8 cellular contexts compared by ENCODE assay signal in genomic region chr11:125110506-125110905, GRCh38. TPM values are rescaled to one million over a fixed set of nuclear protein-coding genes. Genes with fewer than 3 reads are reported as not detected.
DNase-seq lines count a peak whose midpoint lies in the region; ATAC-seq and TF ChIP-seq lines count a peak whose summit lies in the region.

No MANE protein-coding gene starts in this region.

- peaks cover 6% of the 10 kb centered on the region for H3K36me3 Mint-ChIP-seq in stimulated activated naive CD8-positive, alpha-beta T cell treated with anti-CD3 and anti-CD28 coated beads, Interleukin-15, Interleukin-2, amounts not matched to agents 100 ng/mL and 50 ng/mL, for 24 hours (ENCODE audit: low read depth)
- peaks cover 3% of the 10 kb centered on the region for H3K36me3 Mint-ChIP-seq in activated T-helper 1 cell treated with anti-CD3 and anti-CD28 coated beads, Interleukin-12 subunit alpha, Interleukin-12 subunit beta, Interleukin-2, Interleukin-4 antibody, amounts not matched to agents 30 ng/mL and 10 ng/mL and 1 ng/mL, durations not matched to agents 14 hours and 24 hours and 36 hours (ENCODE audit: low read depth)

- H3K27ac Mint-ChIP-seq in stimulated activated naive CD8-positive, alpha-beta T cell treated with anti-CD3 and anti-CD28 coated beads, Interleukin-15, Interleukin-2, amounts not matched to agents 100 ng/mL and 50 ng/mL, for 24 hours, result peak overlapping the region; percentile 87
- H3K27ac Mint-ChIP-seq in activated T-helper 1 cell treated with anti-CD3 and anti-CD28 coated beads, Interleukin-12 subunit alpha, Interleukin-12 subunit beta, Interleukin-2, Interleukin-4 antibody, amounts not matched to agents 30 ng/mL and 10 ng/mL and 1 ng/mL, durations not matched to agents 14 hours and 24 hours and 36 hours, result peak overlapping the region; percentile 95

- H3K4me1 Mint-ChIP-seq in stimulated activated naive CD8-positive, alpha-beta T cell treated with anti-CD3 and anti-CD28 coated beads, Interleukin-15, Interleukin-2, amounts not matched to agents 100 ng/mL and 50 ng/mL, for 24 hours (ENCODE audit: low read depth), result peaks cover 19% of the 10 kb centered on the region
- peaks cover 27% of the 10 kb centered on the region for H3K4me1 Mint-ChIP-seq in activated T-helper 1 cell treated with anti-CD3 and anti-CD28 coated beads, Interleukin-12 subunit alpha, Interleukin-12 subunit beta, Interleukin-2, Interleukin-4 antibody, amounts not matched to agents 30 ng/mL and 10 ng/mL and 1 ng/mL, durations not matched to agents 14 hours and 24 hours and 36 hours (ENCODE audit: low read depth)

- H3K4me3 ChIP-seq in left lung, result peak overlapping the region in 1 of 2 donors; percentile 75

- H3K9me3 Mint-ChIP-seq in stimulated activated naive CD8-positive, alpha-beta T cell treated with anti-CD3 and anti-CD28 coated beads, Interleukin-15, Interleukin-2, amounts not matched to agents 100 ng/mL and 50 ng/mL, for 24 hours, result no peaks in the 10 kb centered on the region
- peaks cover 11% of the 10 kb centered on the region for H3K9me3 Mint-ChIP-seq in activated T-helper 1 cell treated with anti-CD3 and anti-CD28 coated beads, Interleukin-12 subunit alpha, Interleukin-12 subunit beta, Interleukin-2, Interleukin-4 antibody, amounts not matched to agents 30 ng/mL and 10 ng/mL and 1 ng/mL, durations not matched to agents 14 hours and 24 hours and 36 hours

- DNase-seq in stimulated activated naive CD8-positive, alpha-beta T cell treated with anti-CD3 and anti-CD28 coated beads, Interleukin-15, Interleukin-2, amounts not matched to agents 100 U/mL and 50 U/mL, for 24 hours, result no peak
- no peak for DNase-seq in activated T-helper 1 cell treated with anti-CD3 and anti-CD28 coated beads, Interleukin-12 subunit alpha, Interleukin-12 subunit beta, Interleukin-2, Interleukin-4 antibody, amounts not matched to agents 30 ng/mL and 10 ng/mL and 1 ng/mL, durations not matched to agents 14 hours and 24 hours and 36 hours (ENCODE audit: low spot score)
- DNase-seq in left lung, result no peak
- DNase-seq in NOMO-1 (lab: John Stamatoyannopoulos, UW; ENCODE audit: unreplicated experiment in 2 of 2), result no peak
- DNase-seq in KG1 (lab: John Stamatoyannopoulos, UW), result no peak

- no peaks in the 10 kb centered on the region for H3K36me3 ChIP-seq in left lung

- intact Hi-C loops in activated T-helper 1 cell treated with anti-CD3 and anti-CD28 coated beads, Interleukin-12 subunit alpha, Interleukin-12 subunit beta, Interleukin-2, Interleukin-4 antibody, amounts not matched to agents 30 ng/mL and 10 ng/mL and 1 ng/mL, durations not matched to agents 14 hours and 24 hours and 36 hours (cut with micrococcal nuclease), result loop anchor here (2.0 to 5.0 kb wide), 5 partner anchors 310 to 1102 kb away; partner anchors contain the start of genes CDON, DDX25, FAM118B and MSANTD2
- intact Hi-C loops in left lung (cut with DNase I), result no loop called here

- no peak for ATAC-seq in stimulated activated naive CD8-positive, alpha-beta T cell treated with anti-CD3 and anti-CD28 coated beads, Interleukin-15, Interleukin-2, amounts not matched to agents 100 U/mL and 50 U/mL, for 24 hours
- ATAC-seq in left lung (no peak), HG02642 (IDR thresholded peaks at IDR 0.05; ENCODE audit: poor library complexity, unreplicated experiment) (no peak), HG02852 (IDR thresholded peaks at IDR 0.05; ENCODE audit: unreplicated experiment) (no peak)

- H3K27ac ChIP-seq in left lung, result peak overlapping the region; percentile 80 to 87

- peaks cover 0 to 2% of the 10 kb centered on the region in 2 donors for H3K9me3 ChIP-seq in left lung

- TF ChIP-seq CTCF in left lung (IDR thresholded peaks at IDR 0.05), result no peak

- H3K4me3 Mint-ChIP-seq in stimulated activated naive CD8-positive, alpha-beta T cell treated with anti-CD3 and anti-CD28 coated beads, Interleukin-15, Interleukin-2, amounts not matched to agents 100 ng/mL and 50 ng/mL, for 24 hours, result peak overlapping the region; percentile 86
- H3K4me3 Mint-ChIP-seq in activated T-helper 1 cell treated with anti-CD3 and anti-CD28 coated beads, Interleukin-12 subunit alpha, Interleukin-12 subunit beta, Interleukin-2, Interleukin-4 antibody, amounts not matched to agents 30 ng/mL and 10 ng/mL and 1 ng/mL, durations not matched to agents 14 hours and 24 hours and 36 hours, result peak overlapping the region; percentile 94

- H3K27me3 ChIP-seq in left lung, result no peaks in the 10 kb centered on the region

- peaks cover 0 to 25% of the 10 kb centered on the region in 2 donors for H3K4me1 ChIP-seq in left lung

- no peaks in the 10 kb centered on the region for H3K27me3 Mint-ChIP-seq in stimulated activated naive CD8-positive, alpha-beta T cell treated with anti-CD3 and anti-CD28 coated beads, Interleukin-15, Interleukin-2, amounts not matched to agents 100 ng/mL and 50 ng/mL, for 24 hours
- H3K27me3 Mint-ChIP-seq in activated T-helper 1 cell treated with anti-CD3 and anti-CD28 coated beads, Interleukin-12 subunit alpha, Interleukin-12 subunit beta, Interleukin-2, Interleukin-4 antibody, amounts not matched to agents 30 ng/mL and 10 ng/mL and 1 ng/mL, durations not matched to agents 14 hours and 24 hours and 36 hours (ENCODE audit: insufficient read depth), result no peaks in the 10 kb centered on the region

RNA-seq across cellular contexts. Expression of gene TMEM218, which starts 0.9 kb away (rescaled TPM):
- total RNA-seq in activated T-helper 1 cell treated with anti-CD3 and anti-CD28 coated beads, Interleukin-12 subunit alpha, Interleukin-12 subunit beta, Interleukin-2, Interleukin-4 antibody, amounts not matched to agents 30 ng/mL and 10 ng/mL and 1 ng/mL, durations not matched to agents 14 hours and 24 hours and 36 hours, result 14.6 and 18.0 TPM in 2 replicates
- 10 to 100 TPM; 19.9 to 28.1 TPM for total RNA-seq in left lung

RNA-seq across cellular contexts. Expression of gene SLC37A2, which starts 47.4 kb away (rescaled TPM):
- 0.13 and 0.17 TPM in 2 replicates for total RNA-seq in activated T-helper 1 cell treated with anti-CD3 and anti-CD28 coated beads, Interleukin-12 subunit alpha, Interleukin-12 subunit beta, Interleukin-2, Interleukin-4 antibody, amounts not matched to agents 30 ng/mL and 10 ng/mL and 1 ng/mL, durations not matched to agents 14 hours and 24 hours and 36 hours
- 10 to 100 TPM; 19.3 to 42.5 TPM for total RNA-seq in left lung

RNA-seq across cellular contexts. Expression of gene PKNOX2, which starts 54.0 kb away (rescaled TPM):
- total RNA-seq in activated T-helper 1 cell treated with anti-CD3 and anti-CD28 coated beads, Interleukin-12 subunit alpha, Interleukin-12 subunit beta, Interleukin-2, Interleukin-4 antibody, amounts not matched to agents 30 ng/mL and 10 ng/mL and 1 ng/mL, durations not matched to agents 14 hours and 24 hours and 36 hours, result not detected in 2 replicates
- 10 to 100 TPM in 1 of 2 donors, 1 to 10 TPM in 1; 6.7 to 13.1 TPM for total RNA-seq in left lung

Comparison
In these comparisons a context has a peak if more than half of its experiments do, and no peak if none do; other contexts are left out.
1. RNA of gene SLC37A2, which starts 47.4 kb away (total RNA-seq): 19.3 to 42.5 TPM in left lung; 0.13 to 0.17 TPM in activated T-helper 1 cell treated with anti-CD3 and anti-CD28 coated beads, Interleukin-12 subunit alpha, Interleukin-12 subunit beta, Interleukin-2, Interleukin-4 antibody, amounts not matched to agents 30 ng/mL and 10 ng/mL and 1 ng/mL, durations not matched to agents 14 hours and 24 hours and 36 hours; every median in the first group is over 10 times any median in the second.